Comparison of ENCODE assay signal across 9 cellular contexts in the genomic region with DNA sequence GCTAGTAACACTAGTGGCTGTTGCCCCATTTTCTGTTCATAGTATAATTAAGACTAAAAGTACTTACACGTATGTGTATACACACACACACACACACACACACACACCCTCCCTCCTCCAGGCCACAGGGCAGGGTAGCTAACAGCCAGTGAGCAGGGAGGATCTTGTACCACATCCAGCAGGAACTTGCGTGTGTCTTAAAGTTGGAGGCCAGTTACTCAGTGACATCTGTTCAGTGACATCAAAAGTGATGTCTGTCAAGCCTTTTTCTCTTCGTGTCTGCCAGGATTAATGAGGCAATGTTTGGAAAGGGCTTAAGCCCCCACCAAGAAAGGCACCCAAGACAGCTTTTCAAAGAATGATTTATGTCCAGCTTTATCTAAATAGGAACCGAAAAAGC.
DNase-seq lines count a peak whose midpoint lies in the region; ATAC-seq, FAIRE-seq and TF ChIP-seq lines count a peak whose summit lies in the region.
"Had no signal": no experiment of that assay in that cellular context is flagged by ENCODE, and none has a peak within 500 bp of the region (broad histone marks: within the 10 kb centered on the region; RNA-seq: fewer than 3 reads in every experiment).

No MANE protein-coding gene starts in this region.

- peaks cover 15% of the 10 kb centered on the region for H3K4me1 Mint-ChIP-seq in MCF 10A (ENCODE audit: insufficient read depth, unreplicated experiment)
- H3K4me1 Mint-ChIP-seq in Calu3 (ENCODE audit: low read depth, unreplicated experiment): no peaks in the 10 kb centered on the region

- TF ChIP-seq POLR2A in breast epithelium (IDR thresholded peaks at IDR 0.05): no peak
- no peak for TF ChIP-seq POLR2A in lower leg skin (IDR thresholded peaks at IDR 0.05)

- no peak for ATAC-seq in GM18511 (IDR thresholded peaks at IDR 0.05; ENCODE audit: unreplicated experiment)

- no TSS peak for BruUV-seq in MCF 10A (replicated peaks; lab: Mats Ljungman, UMichigan)
- BruUV-seq in Calu3 (replicated peaks; lab: Mats Ljungman, UMichigan): no TSS peak

- H3K27ac ChIP-seq in breast epithelium: peak overlapping the region; percentile 73 to 86
- H3K27ac ChIP-seq: SK-N-MC had no signal

- intact Hi-C loops in breast epithelium (cut with DNase I; ENCODE audit: low total_unique reads): no loop called here
- intact Hi-C loops in MCF 10A (cut with micrococcal nuclease): no loop called here
- intact Hi-C loops in lower leg skin (cut with DNase I; ENCODE audit: low total_unique reads): loop anchor here (10.0 kb wide), 1 partner anchor 74 kb away; no protein-coding TSS in a partner anchor
- intact Hi-C loops in Calu3 (cut with micrococcal nuclease; ENCODE audit: unreplicated experiment): no loop called here

- POLR2A ChIA-PET in MCF 10A (lab: Yijun Ruan, JAX): no interaction called here

- CTCF ChIA-PET in MCF 10A (lab: Yijun Ruan, JAX) (interaction anchor here (0.5 to 0.6 kb wide), 2 partner anchors 17 to 299 kb away, joined by 3 read pairs; no protein-coding TSS in a partner anchor), Calu3 (lab: Charles Lee) (no interaction called here)

- H3K4me1 ChIP-seq in breast epithelium: no peaks in the 10 kb centered on the region

- no peaks in the 10 kb centered on the region for H3K9me3 ChIP-seq in breast epithelium

- H3K27ac Mint-ChIP-seq in MCF 10A (ENCODE audit: low read depth, unreplicated experiment) (no peak overlapping the region), Calu3 (ENCODE audit: unreplicated experiment) (no peak overlapping the region)

- H3K4me3 Mint-ChIP-seq in MCF 10A (ENCODE audit: unreplicated experiment) (no peak overlapping the region), Calu3 (ENCODE audit: low read depth, unreplicated experiment) (no peak overlapping the region)

- DNase-seq in breast epithelium (ENCODE audit: low spot score in 2 of 2) (peak in 1 of 2 donors; percentile 21), MCF 10A (ENCODE audit: unreplicated experiment) (no peak), astrocyte of the hippocampus (ENCODE audit: low read depth, low spot score) (peak; percentile 12), lower leg skin (ENCODE audit: low spot score in 2 of 2) (peak; percentile 76 to 94), urothelium cell line (ENCODE audit: low spot score) (peak; percentile 34), Calu3 (no peak), occipital lobe (lab: John Stamatoyannopoulos, UW) (no peak)

- no peaks in the 10 kb centered on the region for H3K36me3 ChIP-seq in breast epithelium

- TF ChIP-seq CTCF in breast epithelium (IDR thresholded peaks at IDR 0.05): no peak
- no peak for TF ChIP-seq CTCF in MCF 10A (IDR thresholded peaks at IDR 0.05; ENCODE audit: unreplicated experiment)
- no peak for TF ChIP-seq CTCF in lower leg skin (IDR thresholded peaks at IDR 0.05)
- no peak for TF ChIP-seq CTCF in Calu3 (IDR thresholded peaks at IDR 0.05; ENCODE audit: unreplicated experiment)

- H3K27me3 Mint-ChIP-seq in MCF 10A (ENCODE audit: insufficient read depth, unreplicated experiment): no peaks in the 10 kb centered on the region
- H3K27me3 Mint-ChIP-seq in Calu3 (ENCODE audit: unreplicated experiment): no peaks in the 10 kb centered on the region

- H3K9me3 Mint-ChIP-seq in MCF 10A (ENCODE audit: unreplicated experiment) (no peaks in the 10 kb centered on the region), Calu3 (ENCODE audit: low read depth, unreplicated experiment) (no peaks in the 10 kb centered on the region)

- H3K4me3 ChIP-seq in breast epithelium (peak overlapping the region in 2 of 3 donors; percentile 36 to 55), lower leg skin (ENCODE audit: low read depth, poor library complexity, severe bottlenecking) (no peak overlapping the region)

- no peaks in the 10 kb centered on the region for H3K27me3 ChIP-seq in breast epithelium

- WGBS in lower leg skin, 2 donors: 15 to 21% methylated on average over 4 of the region's 4 CpGs

- FAIRE-seq in urothelium cell line (lab: Jason Lieb, UNC): peak; percentile 44

- no peaks in the 10 kb centered on the region for H3K36me3 Mint-ChIP-seq in MCF 10A (ENCODE audit: insufficient read depth, unreplicated experiment)
- H3K36me3 Mint-ChIP-seq in Calu3 (ENCODE audit: insufficient read depth, unreplicated experiment): no peaks in the 10 kb centered on the region

Comparison
In these comparisons a context has a peak if more than half of its experiments do, and no peak if none do; other contexts are left out.
1. DNase-seq: peak in astrocyte of the hippocampus (single experiment), lower leg skin (2 of 2) and urothelium cell line (single experiment); none in MCF 10A (single experiment), Calu3 (single experiment) and occipital lobe (single experiment).